Comparison of ENCODE assay signal across 16 cellular contexts in genomic region chr18:69874058-69874457, GRCh38.
DNase-seq lines count a peak whose midpoint lies in the region; ATAC-seq and TF ChIP-seq lines count a peak whose summit lies in the region.
"Had no signal": no experiment of that assay in that cellular context is flagged by ENCODE, and none has a peak within 500 bp of the region (broad histone marks: within the 10 kb centered on the region; RNA-seq: fewer than 3 reads in every experiment).

No MANE protein-coding gene starts in this region.

- peaks cover 22% of the 10 kb centered on the region for H3K36me3 Mint-ChIP-seq in activated naive CD4-positive, alpha-beta T cell treated with anti-CD3 and anti-CD28 coated beads, Interleukin-2, amount 50 U/mL, for 24 hours
- peaks cover 25% of the 10 kb centered on the region for H3K36me3 Mint-ChIP-seq in activated naive CD4-positive, alpha-beta T cell treated with anti-CD3 and anti-CD28 coated beads for 36 hours (ENCODE audit: low read depth)
- peaks cover 60% of the 10 kb centered on the region for H3K36me3 Mint-ChIP-seq in activated CD8-positive, alpha-beta T cell treated with anti-CD3 and anti-CD28 coated beads, Interleukin-2, amount 10 ng/mL, durations not matched to agents 7 days and 5 days (ENCODE audit: low read depth)
- H3K36me3 Mint-ChIP-seq: brain had no signal

- H3K9me3 Mint-ChIP-seq in activated naive CD4-positive, alpha-beta T cell treated with anti-CD3 and anti-CD28 coated beads, Interleukin-2, amount 50 U/mL, for 24 hours, result no peaks in the 10 kb centered on the region
- H3K9me3 Mint-ChIP-seq in activated naive CD4-positive, alpha-beta T cell treated with anti-CD3 and anti-CD28 coated beads for 36 hours, result no peaks in the 10 kb centered on the region
- H3K9me3 Mint-ChIP-seq in activated CD8-positive, alpha-beta T cell treated with anti-CD3 and anti-CD28 coated beads, Interleukin-2, amount 10 ng/mL, durations not matched to agents 7 days and 5 days (ENCODE audit: insufficient read depth), result peaks cover 5% of the 10 kb centered on the region
- H3K9me3 Mint-ChIP-seq: HFFc6 had no signal

- H3K27me3 Mint-ChIP-seq in activated naive CD4-positive, alpha-beta T cell treated with anti-CD3 and anti-CD28 coated beads, Interleukin-2, amount 50 U/mL, for 24 hours, result no peaks in the 10 kb centered on the region
- H3K27me3 Mint-ChIP-seq in activated naive CD4-positive, alpha-beta T cell treated with anti-CD3 and anti-CD28 coated beads for 36 hours (ENCODE audit: low read depth), result no peaks in the 10 kb centered on the region
- no peaks in the 10 kb centered on the region for H3K27me3 Mint-ChIP-seq in activated CD8-positive, alpha-beta T cell treated with anti-CD3 and anti-CD28 coated beads, Interleukin-2, amount 10 ng/mL, durations not matched to agents 7 days and 5 days (ENCODE audit: low read depth)
- H3K27me3 Mint-ChIP-seq: brain had no signal

- H3K4me3 Mint-ChIP-seq in activated naive CD4-positive, alpha-beta T cell treated with anti-CD3 and anti-CD28 coated beads, Interleukin-2, amount 50 U/mL, for 24 hours, result no peak overlapping the region
- H3K4me3 Mint-ChIP-seq in activated naive CD4-positive, alpha-beta T cell treated with anti-CD3 and anti-CD28 coated beads for 36 hours, result no peak overlapping the region
- H3K4me3 Mint-ChIP-seq in activated CD8-positive, alpha-beta T cell treated with anti-CD3 and anti-CD28 coated beads, Interleukin-2, amount 10 ng/mL, durations not matched to agents 7 days and 5 days, result no peak overlapping the region
- H3K4me3 Mint-ChIP-seq: brain, HFFc6 had no signal

- no peak overlapping the region for H3K4me3 ChIP-seq in epithelial cell of proximal tubule (ENCODE audit: low read depth, low read length)
- H3K4me3 ChIP-seq: transverse colon had no signal

- POLR2A ChIA-PET in activated CD8-positive, alpha-beta T cell treated with anti-CD3 and anti-CD28 coated beads, Interleukin-2, amount 10 ng/mL, durations not matched to agents 7 days and 5 days (lab: Charles Lee), result no interaction called here

- H3K27ac Mint-ChIP-seq in activated naive CD4-positive, alpha-beta T cell treated with anti-CD3 and anti-CD28 coated beads, Interleukin-2, amount 50 U/mL, for 24 hours, result peak overlapping the region; percentile 37
- no peak overlapping the region for H3K27ac Mint-ChIP-seq in activated naive CD4-positive, alpha-beta T cell treated with anti-CD3 and anti-CD28 coated beads for 36 hours
- H3K27ac Mint-ChIP-seq in activated CD8-positive, alpha-beta T cell treated with anti-CD3 and anti-CD28 coated beads, Interleukin-2, amount 10 ng/mL, durations not matched to agents 7 days and 5 days, result no peak overlapping the region
- H3K27ac Mint-ChIP-seq: HFFc6 had no signal

- no peak for DNase-seq in activated naive CD4-positive, alpha-beta T cell treated with anti-CD3 and anti-CD28 coated beads for 36 hours
- DNase-seq in OCI-M1 (lab: John Stamatoyannopoulos, UW) (peak; percentile 2), epithelial cell of proximal tubule (ENCODE audit: low read depth) (peak; percentile 0), renal cortical epithelial cell (ENCODE audit: low read depth) (peak; percentile 36), NCI-H1930 (lab: John Stamatoyannopoulos, UW) (no peak)
- DNase-seq in activated CD8-positive, alpha-beta T cell treated with anti-CD3 and anti-CD28 coated beads, Interleukin-2, amount 10 ng/mL, durations not matched to agents 7 days and 5 days, result no peak
- DNase-seq: activated CD4-positive, alpha-beta T cell treated with anti-CD3 and anti-CD28 coated beads for 48 hours; activated effector memory CD4-positive, alpha-beta T cell treated with anti-CD3 and anti-CD28 coated beads, Interleukin-2, amount 50 U/mL, for 16 hours; HFFc6; NCI-H1048; NCI-H345; stimulated activated CD4-positive, alpha-beta T cell treated with anti-CD3 and anti-CD28 coated beads, Interleukin-4, amount 100 ng/mL, for 1 hour; transverse colon had no signal

- intact Hi-C loops in activated naive CD4-positive, alpha-beta T cell treated with anti-CD3 and anti-CD28 coated beads for 36 hours (cut with micrococcal nuclease), result no loop called here

- no peak for ATAC-seq in GM18870 (IDR thresholded peaks at IDR 0.05; ENCODE audit: unreplicated experiment)
- ATAC-seq in activated CD8-positive, alpha-beta T cell treated with anti-CD3 and anti-CD28 coated beads, Interleukin-2, amount 10 ng/mL, durations not matched to agents 7 days and 5 days, result no peak

- no peak for TF ChIP-seq CTCF in epithelial cell of proximal tubule (conservative IDR thresholded peaks at IDR 0.05; ENCODE audit: low read depth, low read length)

- peaks cover 21% of the 10 kb centered on the region for H3K4me1 Mint-ChIP-seq in activated naive CD4-positive, alpha-beta T cell treated with anti-CD3 and anti-CD28 coated beads, Interleukin-2, amount 50 U/mL, for 24 hours
- peaks cover 5% of the 10 kb centered on the region for H3K4me1 Mint-ChIP-seq in activated naive CD4-positive, alpha-beta T cell treated with anti-CD3 and anti-CD28 coated beads for 36 hours (ENCODE audit: low read depth)
- H3K4me1 Mint-ChIP-seq in activated CD8-positive, alpha-beta T cell treated with anti-CD3 and anti-CD28 coated beads, Interleukin-2, amount 10 ng/mL, durations not matched to agents 7 days and 5 days (ENCODE audit: low read depth), result peaks cover 2% of the 10 kb centered on the region

- CTCF ChIA-PET in activated naive CD4-positive, alpha-beta T cell treated with anti-CD3 and anti-CD28 coated beads for 36 hours (lab: Charles Lee), result no interaction called here
- CTCF ChIA-PET in activated CD8-positive, alpha-beta T cell treated with anti-CD3 and anti-CD28 coated beads, Interleukin-2, amount 10 ng/mL, durations not matched to agents 7 days and 5 days (lab: Charles Lee), result no interaction called here

Comparison
In these comparisons a context has a peak if more than half of its experiments do, and no peak if none do; other contexts are left out.
1. DNase-seq: peak in OCI-M1 (single experiment), epithelial cell of proximal tubule (single experiment) and renal cortical epithelial cell (single experiment); none in activated naive CD4-positive, alpha-beta T cell treated with anti-CD3 and anti-CD28 coated beads for 36 hours (single experiment), NCI-H1930 (0 of 2) and activated CD8-positive, alpha-beta T cell treated with anti-CD3 and anti-CD28 coated beads, Interleukin-2, amount 10 ng/mL, durations not matched to agents 7 days and 5 days (single experiment).